ENCODE assay signal across 8 cellular contexts in genomic region chr3:31448035-31448881, GRCh38.
DNase-seq lines count a peak whose midpoint lies in the region; ATAC-seq, FAIRE-seq and TF ChIP-seq lines count a peak whose summit lies in the region.

No MANE protein-coding gene starts in this region.

- ATAC-seq in GM19372 (IDR thresholded peaks at IDR 0.05; ENCODE audit: low read depth, unreplicated experiment) = peak; percentile 78
- peak; percentile 66 for ATAC-seq in activated T-helper 17 cell treated with anti-CD3 and anti-CD28 coated beads, Interleukin-2, amount 50 U/mL, for 72 hours (replicated peaks)
- peak; percentile 90 for ATAC-seq in left lung

- no peak overlapping the region for H3K4me3 ChIP-seq in CD8-positive, alpha-beta memory T cell (ENCODE audit: low read length)
- no peak overlapping the region for H3K4me3 ChIP-seq in left lung

- no peak overlapping the region for H3K4me3 Mint-ChIP-seq in CD8-positive, alpha-beta memory T cell
- H3K4me3 Mint-ChIP-seq in activated T-helper 17 cell treated with anti-CD3 and anti-CD28 coated beads, Interleukin-2, amount 50 U/mL, for 72 hours = no peak overlapping the region

- H3K27ac ChIP-seq in CD8-positive, alpha-beta memory T cell (ENCODE audit: low read depth, low read length) = no peak overlapping the region
- H3K27ac ChIP-seq in left lung = no peak overlapping the region

- intact Hi-C loops in left lung (cut with DNase I) = no loop called here

- H3K27ac Mint-ChIP-seq in CD8-positive, alpha-beta memory T cell = peak overlapping the region in 1 of 8 donors; percentile 51
- H3K27ac Mint-ChIP-seq in activated T-helper 17 cell treated with anti-CD3 and anti-CD28 coated beads, Interleukin-2, amount 50 U/mL, for 72 hours = peak overlapping the region; percentile 32

- CTCF ChIA-PET in CD8-positive, alpha-beta memory T cell (lab: Charles Lee) = interaction anchor here (1.4 to 2.3 kb wide), 2 partner anchors 14 to 679 kb away, joined by 3 to 6 read pairs; no protein-coding TSS in a partner anchor

- H3K4me1 ChIP-seq in CD8-positive, alpha-beta memory T cell (ENCODE audit: insufficient read depth, low read length) = peaks cover 10% of the 10 kb centered on the region
- H3K4me1 ChIP-seq in left lung = no peaks in the 10 kb centered on the region

- no peaks in the 10 kb centered on the region for H3K27me3 Mint-ChIP-seq in CD8-positive, alpha-beta memory T cell
- H3K27me3 Mint-ChIP-seq in activated T-helper 17 cell treated with anti-CD3 and anti-CD28 coated beads, Interleukin-2, amount 50 U/mL, for 72 hours = no peaks in the 10 kb centered on the region

- no peaks in the 10 kb centered on the region for H3K27me3 ChIP-seq in CD8-positive, alpha-beta memory T cell (ENCODE audit: insufficient read depth, low read length, poor library complexity, severe bottlenecking)
- H3K27me3 ChIP-seq in left lung = no peaks in the 10 kb centered on the region

- peak; percentile 4 to 58 (median 15) for DNase-seq in CD8-positive, alpha-beta memory T cell
- DNase-seq in HK-2 (ENCODE audit: unreplicated experiment) = peak; percentile 12
- peak in 1 of 2 donors; percentile 63 for DNase-seq in left lung
- DNase-seq in GM19238 (ENCODE audit: insufficient read length, low spot score) = no peak
- DNase-seq in NCI-H1436 treated with DMSO at 0.1 percent for 48 hours (lab: John Stamatoyannopoulos, UW) = no peak
- DNase-seq in frontal cortex (ENCODE audit: low spot score in 2 of 2) = no peak

- no peaks in the 10 kb centered on the region for H3K9me3 ChIP-seq in CD8-positive, alpha-beta memory T cell (ENCODE audit: low read length)
- H3K9me3 ChIP-seq in left lung = peaks cover 0 to 10% of the 10 kb centered on the region in 2 donors

- POLR2A ChIA-PET in CD8-positive, alpha-beta memory T cell (lab: Charles Lee) = no interaction called here

- no peak for FAIRE-seq in frontal cortex (lab: Jason Lieb, UNC)

- peak; percentile 32 to 53 for TF ChIP-seq CTCF in left lung (IDR thresholded peaks at IDR 0.05)

- peaks cover 0 to 27% (median 2%) of the 10 kb centered on the region in 3 donors for H3K36me3 Mint-ChIP-seq in CD8-positive, alpha-beta memory T cell
- H3K36me3 Mint-ChIP-seq in activated T-helper 17 cell treated with anti-CD3 and anti-CD28 coated beads, Interleukin-2, amount 50 U/mL, for 72 hours (ENCODE audit: low read depth) = no peaks in the 10 kb centered on the region

- H3K9me3 Mint-ChIP-seq in CD8-positive, alpha-beta memory T cell = peaks cover 0 to 14% (median 12%) of the 10 kb centered on the region in 5 donors
- H3K9me3 Mint-ChIP-seq in activated T-helper 17 cell treated with anti-CD3 and anti-CD28 coated beads, Interleukin-2, amount 50 U/mL, for 72 hours = no peaks in the 10 kb centered on the region

- H3K36me3 ChIP-seq in CD8-positive, alpha-beta memory T cell (ENCODE audit: insufficient read depth, low read length) = no peaks in the 10 kb centered on the region
- H3K36me3 ChIP-seq in left lung = no peaks in the 10 kb centered on the region

- peaks cover 9 to 23% (median 13%) of the 10 kb centered on the region in 3 donors for H3K4me1 Mint-ChIP-seq in CD8-positive, alpha-beta memory T cell
- H3K4me1 Mint-ChIP-seq in activated T-helper 17 cell treated with anti-CD3 and anti-CD28 coated beads, Interleukin-2, amount 50 U/mL, for 72 hours = peaks cover 9% of the 10 kb centered on the region

Comparison
In these comparisons a context has a peak if more than half of its experiments do, and no peak if none do; other contexts are left out.
1. DNase-seq: peak in CD8-positive, alpha-beta memory T cell (5 of 5) and HK-2 (single experiment); none in GM19238 (single experiment), NCI-H1436 treated with DMSO at 0.1 percent for 48 hours (single experiment) and frontal cortex (0 of 2).
2. Peak in every context shown above with its lines, with median percentiles within 50 percentile points of each other: ATAC-seq.